In genomic region chrX:149512225-149512885, GRCh38 we compare ENCODE assay signal across 9 cellular contexts. TPM values are rescaled to one million over a fixed set of nuclear protein-coding genes. Genes with fewer than 3 reads are reported as not detected.
DNase-seq lines count a peak whose midpoint lies in the region; ATAC-seq and TF ChIP-seq lines count a peak whose summit lies in the region.
"Had no signal": no experiment of that assay in that cellular context is flagged by ENCODE, and none has a peak within 500 bp of the region (broad histone marks: within the 10 kb centered on the region; RNA-seq: fewer than 3 reads in every experiment).

No MANE protein-coding gene starts in this region.

- H3K36me3 ChIP-seq in BE2C (no peaks in the 10 kb centered on the region), vagina (no peaks in the 10 kb centered on the region)

- no peak for TF ChIP-seq POLR2A in vagina (IDR thresholded peaks at IDR 0.05)

- H3K4me3 Mint-ChIP-seq in activated CD8-positive, alpha-beta T cell treated with anti-CD3 and anti-CD28 coated beads for 36 hours = no peak overlapping the region
- no peak overlapping the region for H3K4me3 Mint-ChIP-seq in naive B cell
- H3K4me3 Mint-ChIP-seq: IgD-negative memory B cell had no signal

- peaks cover 46% of the 10 kb centered on the region for H3K4me1 Mint-ChIP-seq in activated CD8-positive, alpha-beta T cell treated with anti-CD3 and anti-CD28 coated beads for 36 hours (ENCODE audit: low read depth)
- peaks cover 0 to 4% (median 0%) of the 10 kb centered on the region in 3 donors for H3K4me1 Mint-ChIP-seq in naive B cell

- peak overlapping the region; percentile 78 for H3K27ac Mint-ChIP-seq in activated CD8-positive, alpha-beta T cell treated with anti-CD3 and anti-CD28 coated beads for 36 hours
- H3K27ac Mint-ChIP-seq in naive B cell = peak overlapping the region in 1 of 6 donors; percentile 34
- H3K27ac Mint-ChIP-seq: IgD-negative memory B cell had no signal

- H3K27ac ChIP-seq in epithelial cell of prostate (peak overlapping the region; percentile 45), vagina (no peak overlapping the region)

- H3K36me3 Mint-ChIP-seq in activated CD8-positive, alpha-beta T cell treated with anti-CD3 and anti-CD28 coated beads for 36 hours (ENCODE audit: low read depth) = no peaks in the 10 kb centered on the region
- H3K36me3 Mint-ChIP-seq in naive B cell = no peaks in the 10 kb centered on the region
- H3K36me3 Mint-ChIP-seq: IgD-negative memory B cell had no signal

- H3K27me3 ChIP-seq in BE2C = no peaks in the 10 kb centered on the region
- no peaks in the 10 kb centered on the region for H3K27me3 ChIP-seq in vagina

- DNase-seq in BE2C = peak; percentile 65
- peak; percentile 3 for DNase-seq in NCI-H510A (lab: John Stamatoyannopoulos, UW)
- peak; percentile 69 for DNase-seq in activated CD8-positive, alpha-beta T cell treated with anti-CD3 and anti-CD28 coated beads for 36 hours
- DNase-seq in epithelial cell of prostate (ENCODE audit: low read depth, low spot score) = no peak
- peak; percentile 31 for DNase-seq in naive B cell
- DNase-seq in vagina (ENCODE audit: extremely low spot score in 2 of 2) = no peak

- H3K27me3 Mint-ChIP-seq in activated CD8-positive, alpha-beta T cell treated with anti-CD3 and anti-CD28 coated beads for 36 hours = no peaks in the 10 kb centered on the region
- H3K27me3 Mint-ChIP-seq in naive B cell = peaks cover 12 to 18% (median 12%) of the 10 kb centered on the region in 3 donors

- no peak overlapping the region for H3K4me3 ChIP-seq in BE2C (ENCODE audit: low read depth, low read length)
- H3K4me3 ChIP-seq in vagina = no peak overlapping the region

- intact Hi-C loops in activated CD8-positive, alpha-beta T cell treated with anti-CD3 and anti-CD28 coated beads for 36 hours (cut with micrococcal nuclease) = no loop called here
- intact Hi-C loops in vagina (cut with DNase I) = no loop called here

- TF ChIP-seq CTCF in BE2C (IDR thresholded peaks at IDR 0.05; ENCODE audit: low read depth, low read length) (peak; percentile 70), vagina (IDR thresholded peaks at IDR 0.05) (peak in 2 of 3 experiments; percentile 3 to 29)
- TF ChIP-seq CTCF in activated CD8-positive, alpha-beta T cell treated with anti-CD3 and anti-CD28 coated beads for 36 hours (IDR thresholded peaks at IDR 0.05) = peak; percentile 53

- H3K4me1 ChIP-seq in BE2C (peaks cover 3% of the 10 kb centered on the region), vagina (no peaks in the 10 kb centered on the region)

- H3K9me3 Mint-ChIP-seq in activated CD8-positive, alpha-beta T cell treated with anti-CD3 and anti-CD28 coated beads for 36 hours = no peaks in the 10 kb centered on the region
- H3K9me3 Mint-ChIP-seq in naive B cell = no peaks in the 10 kb centered on the region

- no peaks in the 10 kb centered on the region for H3K9me3 ChIP-seq in BE2C
- H3K9me3 ChIP-seq in vagina = no peaks in the 10 kb centered on the region

- CTCF ChIA-PET in activated CD8-positive, alpha-beta T cell treated with anti-CD3 and anti-CD28 coated beads for 36 hours (lab: Charles Lee) = interaction anchor here (0.7 to 3.0 kb wide), 10 partner anchors 10 to 243 kb away, joined by 3 to 34 read pairs (median 5); partner anchors contain the start of gene EOLA1

- ATAC-seq in GM18867 (IDR thresholded peaks at IDR 0.05; ENCODE audit: unreplicated experiment) (peak; percentile 93), HG03066 (IDR thresholded peaks at IDR 0.05; ENCODE audit: low read depth, unreplicated experiment) (peak; percentile 72), naive B cell (ENCODE audit: low read depth in 2 of 2) (peak; percentile 81 to 82)
- ATAC-seq in activated CD8-positive, alpha-beta T cell treated with anti-CD3 and anti-CD28 coated beads for 36 hours = peak; percentile 71

- POLR2A ChIA-PET in activated CD8-positive, alpha-beta T cell treated with anti-CD3 and anti-CD28 coated beads for 36 hours (lab: Charles Lee) = interaction anchor here (1.2 to 2.1 kb wide), 2 partner anchors 10 to 116 kb away, joined by 3 to 6 read pairs; no protein-coding TSS in a partner anchor

RNA-seq across cellular contexts. Expression of gene IDS, which starts 7.2 kb away (rescaled TPM):
- 213 TPM for polyA plus RNA-seq in BE2C (2012; ENCODE audit: insufficient read depth, insufficient read length, low read depth)
- total RNA-seq in activated CD8-positive, alpha-beta T cell treated with anti-CD3 and anti-CD28 coated beads for 36 hours = 10 to 100 TPM; 44.8 to 50.6 TPM
- 100 to 1,000 TPM in 1 of 6 donors, 10 to 100 TPM in 5; 71.1 to 106 (median 77.5) TPM for polyA plus RNA-seq in naive B cell (ENCODE audit: low read depth in 6 of 6)
- total RNA-seq in vagina = 66.0 TPM

RNA-seq across cellular contexts. Expression of gene EOLA1, which starts 28.5 kb away (rescaled TPM):
- polyA plus RNA-seq in BE2C (2012; ENCODE audit: insufficient read depth, insufficient read length, low read depth) = 53.4 TPM
- 10 to 100 TPM; 60.3 to 60.7 TPM for total RNA-seq in activated CD8-positive, alpha-beta T cell treated with anti-CD3 and anti-CD28 coated beads for 36 hours
- polyA plus RNA-seq in naive B cell (ENCODE audit: low read depth in 6 of 6) = 10 to 100 TPM; 10.6 to 27.8 (median 23.2) TPM
- total RNA-seq in vagina = 9.8 TPM

RNA-seq across cellular contexts. Expression of gene HSFX3, which starts 37.4 kb away (rescaled TPM):
- polyA plus RNA-seq in BE2C (2012; ENCODE audit: insufficient read depth, insufficient read length, low read depth) = not detected
- not detected for total RNA-seq in activated CD8-positive, alpha-beta T cell treated with anti-CD3 and anti-CD28 coated beads for 36 hours
- polyA plus RNA-seq in naive B cell (ENCODE audit: low read depth in 6 of 6) = not detected
- not detected for total RNA-seq in vagina
- polyA plus RNA-seq: IgD-negative memory B cell had no signal

Comparison
In these comparisons a context has a peak if more than half of its experiments do, and no peak if none do; other contexts are left out.
1. DNase-seq: peak in BE2C (single experiment), NCI-H510A (single experiment), activated CD8-positive, alpha-beta T cell treated with anti-CD3 and anti-CD28 coated beads for 36 hours (single experiment) and naive B cell (single experiment); none in epithelial cell of prostate (single experiment) and vagina (0 of 2).
2. CTCF ChIP-seq: peak in every context shown above with its lines; median percentile 70 in BE2C; 53 in activated CD8-positive, alpha-beta T cell treated with anti-CD3 and anti-CD28 coated beads for 36 hours; 16 in vagina.
3. Peak in every context shown above with its lines, with median percentiles within 50 percentile points of each other: ATAC-seq.